Comparison of ENCODE assay signal across 10 cellular contexts in genomic region chr10:11170993-11171416, GRCh38.
DNase-seq lines count a peak whose midpoint lies in the region; ATAC-seq and TF ChIP-seq lines count a peak whose summit lies in the region.
"Had no signal": no experiment of that assay in that cellular context is flagged by ENCODE, and none has a peak within 500 bp of the region (broad histone marks: within the 10 kb centered on the region; RNA-seq: fewer than 3 reads in every experiment).

No MANE protein-coding gene starts in this region.

- H3K36me3 Mint-ChIP-seq in activated naive CD4-positive, alpha-beta T cell treated with anti-CD3 and anti-CD28 coated beads for 36 hours (ENCODE audit: low read depth) = peaks cover 37% of the 10 kb centered on the region
- peaks cover 45% of the 10 kb centered on the region for H3K36me3 Mint-ChIP-seq in activated naive CD8-positive, alpha-beta T cell treated with anti-CD3 and anti-CD28 coated beads, Interleukin-2, amount 50 U/mL, for 24 hours (ENCODE audit: low read depth)
- H3K36me3 Mint-ChIP-seq in H9 (ENCODE audit: insufficient read depth in 1 of 3, low read depth in 3 of 3) = peaks cover 0 to 7% (median 0%) of the 10 kb centered on the region in 3 experiments; a peak in 3 of 7 replicates
- no peaks in the 10 kb centered on the region for H3K36me3 Mint-ChIP-seq in progenitor cell of endocrine pancreas (ENCODE audit: insufficient read depth)

- peaks cover under 1% of the 10 kb centered on the region for H3K23me2 ChIP-seq in H9 (ENCODE audit: insufficient read length, low read depth, low read length, poor library complexity, severe bottlenecking)

- ATAC-seq in HG03354 (IDR thresholded peaks at IDR 0.05; ENCODE audit: poor library complexity, severe bottlenecking, unreplicated experiment) = peak; percentile 40
- peak; percentile 63 for ATAC-seq in activated naive CD8-positive, alpha-beta T cell treated with anti-CD3 and anti-CD28 coated beads, Interleukin-2, amount 50 U/mL, for 24 hours
- ATAC-seq in stimulated activated naive CD8-positive, alpha-beta T cell treated with anti-CD3 and anti-CD28 coated beads, Interleukin-15, amount 100 ng/mL, for 72 hours = peak; percentile 80

- intact Hi-C loops in activated naive CD4-positive, alpha-beta T cell treated with anti-CD3 and anti-CD28 coated beads for 36 hours (cut with micrococcal nuclease) = loop anchor here (1.0 to 10.0 kb wide), 5 partner anchors 7 to 954 kb away; partner anchors contain the start of genes SEC61A2 and UPF2

- H3K9me3 ChIP-seq in H9 (ENCODE audit: control insufficient read depth, low read depth, low read length) = no peaks in the 10 kb centered on the region
- H3K9me3 ChIP-seq: SJSA1 had no signal

- H3K9me3 Mint-ChIP-seq in activated naive CD4-positive, alpha-beta T cell treated with anti-CD3 and anti-CD28 coated beads for 36 hours = no peaks in the 10 kb centered on the region
- no peaks in the 10 kb centered on the region for H3K9me3 Mint-ChIP-seq in activated naive CD8-positive, alpha-beta T cell treated with anti-CD3 and anti-CD28 coated beads, Interleukin-2, amount 50 U/mL, for 24 hours
- H3K9me3 Mint-ChIP-seq in stimulated activated naive CD8-positive, alpha-beta T cell treated with anti-CD3 and anti-CD28 coated beads, Interleukin-15, amount 100 ng/mL, for 72 hours = no peaks in the 10 kb centered on the region
- H3K9me3 Mint-ChIP-seq in H9 (no peaks in the 10 kb centered on the region), progenitor cell of endocrine pancreas (ENCODE audit: low read depth) (no peaks in the 10 kb centered on the region)

- no peaks in the 10 kb centered on the region for H4K20me1 ChIP-seq in H9 (ENCODE audit: control insufficient read depth, insufficient read depth, insufficient read length)

- no peak overlapping the region for H2BK12ac ChIP-seq in H9 (ENCODE audit: insufficient read length, low read depth, low read length)

- no peak overlapping the region for H3K56ac ChIP-seq in H9 (ENCODE audit: insufficient read length, low read depth, low read length)

- no peak overlapping the region for H2BK5ac ChIP-seq in H9 (ENCODE audit: insufficient read length, low read length)

- no peak overlapping the region for H2BK15ac ChIP-seq in H9 (ENCODE audit: low read depth, low read length)

- no peak overlapping the region for H3K4me2 ChIP-seq in H9 (ENCODE audit: insufficient read depth, insufficient read length, low read length)

- H2BK120ac ChIP-seq in H9 (ENCODE audit: low read depth, low read length, poor library complexity, severe bottlenecking) = no peak overlapping the region

- peaks cover 39% of the 10 kb centered on the region for H3K4me1 Mint-ChIP-seq in activated naive CD4-positive, alpha-beta T cell treated with anti-CD3 and anti-CD28 coated beads for 36 hours (ENCODE audit: low read depth)
- H3K4me1 Mint-ChIP-seq in activated naive CD8-positive, alpha-beta T cell treated with anti-CD3 and anti-CD28 coated beads, Interleukin-2, amount 50 U/mL, for 24 hours = peaks cover 41% of the 10 kb centered on the region
- H3K4me1 Mint-ChIP-seq in stimulated activated naive CD8-positive, alpha-beta T cell treated with anti-CD3 and anti-CD28 coated beads, Interleukin-15, amount 100 ng/mL, for 72 hours = peaks cover 38% of the 10 kb centered on the region
- H3K4me1 Mint-ChIP-seq in H9 (peaks cover 14 to 15% of the 10 kb centered on the region in 2 experiments), progenitor cell of endocrine pancreas (ENCODE audit: low read depth) (peaks cover under 1% of the 10 kb centered on the region)

- no peak overlapping the region for H3K27ac ChIP-seq in H9 (ENCODE audit: insufficient read length, low read depth, low read length)
- H3K27ac ChIP-seq: C4-2B, SJSA1 had no signal

- no peaks in the 10 kb centered on the region for H3K27me3 ChIP-seq in H9 (ENCODE audit: insufficient read depth, low read length)

- H3K4ac ChIP-seq in H9 (ENCODE audit: low read depth, low read length) = no peak overlapping the region

- no peak overlapping the region for H3K23ac ChIP-seq in H9 (ENCODE audit: insufficient read length, low read depth, low read length)

- H3K27me3 Mint-ChIP-seq in activated naive CD4-positive, alpha-beta T cell treated with anti-CD3 and anti-CD28 coated beads for 36 hours (ENCODE audit: low read depth) = no peaks in the 10 kb centered on the region
- no peaks in the 10 kb centered on the region for H3K27me3 Mint-ChIP-seq in activated naive CD8-positive, alpha-beta T cell treated with anti-CD3 and anti-CD28 coated beads, Interleukin-2, amount 50 U/mL, for 24 hours
- no peaks in the 10 kb centered on the region for H3K27me3 Mint-ChIP-seq in stimulated activated naive CD8-positive, alpha-beta T cell treated with anti-CD3 and anti-CD28 coated beads, Interleukin-15, amount 100 ng/mL, for 72 hours
- no peaks in the 10 kb centered on the region; the same call in 1 of the 2 replicates for H3K27me3 Mint-ChIP-seq in H9 (ENCODE audit: low read depth)
- peaks cover 39% of the 10 kb centered on the region for H3K27me3 Mint-ChIP-seq in progenitor cell of endocrine pancreas

- H3K4me3 Mint-ChIP-seq in activated naive CD4-positive, alpha-beta T cell treated with anti-CD3 and anti-CD28 coated beads for 36 hours = no peak overlapping the region
- H3K4me3 Mint-ChIP-seq in activated naive CD8-positive, alpha-beta T cell treated with anti-CD3 and anti-CD28 coated beads, Interleukin-2, amount 50 U/mL, for 24 hours = no peak overlapping the region
- H3K4me3 Mint-ChIP-seq in stimulated activated naive CD8-positive, alpha-beta T cell treated with anti-CD3 and anti-CD28 coated beads, Interleukin-15, amount 100 ng/mL, for 72 hours = no peak overlapping the region
- H3K4me3 Mint-ChIP-seq in H9 (no peak overlapping the region), progenitor cell of endocrine pancreas (ENCODE audit: low read depth) (no peak overlapping the region)

- WGBS in H9 (ENCODE audit: extremely low coverage, insufficient read length, low lambda C conversion rate) = no CpG with 5 or more reads among the region's 5 CpGs

- H3K27ac Mint-ChIP-seq in activated naive CD4-positive, alpha-beta T cell treated with anti-CD3 and anti-CD28 coated beads for 36 hours = no peak overlapping the region
- no peak overlapping the region for H3K27ac Mint-ChIP-seq in activated naive CD8-positive, alpha-beta T cell treated with anti-CD3 and anti-CD28 coated beads, Interleukin-2, amount 50 U/mL, for 24 hours
- H3K27ac Mint-ChIP-seq in stimulated activated naive CD8-positive, alpha-beta T cell treated with anti-CD3 and anti-CD28 coated beads, Interleukin-15, amount 100 ng/mL, for 72 hours = no peak overlapping the region
- no peak overlapping the region for H3K27ac Mint-ChIP-seq in H9
- H3K27ac Mint-ChIP-seq in progenitor cell of endocrine pancreas = no peak overlapping the region

- H2AFZ ChIP-seq in H9 (ENCODE audit: low read length) = no peak overlapping the region

- H2BK20ac ChIP-seq in H9 (ENCODE audit: low read depth, low read length, poor library complexity, severe bottlenecking) = no peak overlapping the region

- H4K5ac ChIP-seq in H9 (ENCODE audit: insufficient read length, low read depth, low read length) = no peak overlapping the region

- no peaks in the 10 kb centered on the region for H3K79me1 ChIP-seq in H9 (ENCODE audit: insufficient read depth, low read depth, low read length, poor library complexity, severe bottlenecking)

- no peak overlapping the region for H3K9ac ChIP-seq in H9 (ENCODE audit: extremely low read depth, insufficient read length, low read length)

- no peak overlapping the region for H3K18ac ChIP-seq in H9 (ENCODE audit: insufficient read length, low read depth, low read length)

- no peak overlapping the region for H3K14ac ChIP-seq in H9 (ENCODE audit: insufficient read depth, low read length)

- H3K79me2 ChIP-seq in H9 (ENCODE audit: insufficient read depth, low read length) = no peaks in the 10 kb centered on the region

- no peak overlapping the region for H4K91ac ChIP-seq in H9 (ENCODE audit: insufficient read length, low read depth, low read length)

- CTCF ChIA-PET in activated naive CD4-positive, alpha-beta T cell treated with anti-CD3 and anti-CD28 coated beads for 36 hours (lab: Charles Lee) = interaction anchor here (0.6 to 8.7 kb wide), 2 partner anchors 23 to 63 kb away, joined by 4 to 99 read pairs; no protein-coding TSS in a partner anchor

- H2AK5ac ChIP-seq in H9 (ENCODE audit: insufficient read length, low read length) = no peak overlapping the region

- TF ChIP-seq CTCF in H9 (conservative IDR thresholded peaks at IDR 0.05) (no peak), progenitor cell of endocrine pancreas (IDR thresholded peaks at IDR 0.05; ENCODE audit: unreplicated experiment) (no peak)

- H3K4me1 ChIP-seq in H9 (ENCODE audit: insufficient read depth, low read length) = peaks cover 4% of the 10 kb centered on the region; the same call in 1 of the 2 replicates
- H3K4me1 ChIP-seq: SJSA1 had no signal

- no peak overlapping the region for H4K8ac ChIP-seq in H9 (replicated peaks; ENCODE audit: insufficient read length, low read depth, low read length)

- H3T11ph ChIP-seq in H9 (ENCODE audit: low read length) = no peak overlapping the region

- peak; percentile 80 for DNase-seq in activated naive CD4-positive, alpha-beta T cell treated with anti-CD3 and anti-CD28 coated beads for 36 hours
- no peak for DNase-seq in activated naive CD4-positive, alpha-beta T cell treated with anti-CD3 and anti-CD28 coated beads, Interleukin-2, amount 50 U/mL, for 16 hours
- DNase-seq in activated naive CD8-positive, alpha-beta T cell treated with anti-CD3 and anti-CD28 coated beads, Interleukin-2, amount 50 U/mL, for 24 hours = peak; percentile 62
- DNase-seq in stimulated activated naive CD8-positive, alpha-beta T cell treated with anti-CD3 and anti-CD28 coated beads, Interleukin-15, amount 100 ng/mL, for 72 hours = peak in 1 of 2 donors; percentile 76
- DNase-seq in NCI-H1930 (lab: John Stamatoyannopoulos, UW) = no peak
- no peak for DNase-seq in H9
- no peak for DNase-seq in progenitor cell of endocrine pancreas (ENCODE audit: low spot score, unreplicated experiment)

Comparison
In these comparisons a context has a peak if more than half of its experiments do, and no peak if none do; other contexts are left out.
1. DNase-seq: peak in activated naive CD4-positive, alpha-beta T cell treated with anti-CD3 and anti-CD28 coated beads for 36 hours (single experiment) and activated naive CD8-positive, alpha-beta T cell treated with anti-CD3 and anti-CD28 coated beads, Interleukin-2, amount 50 U/mL, for 24 hours (single experiment); none in activated naive CD4-positive, alpha-beta T cell treated with anti-CD3 and anti-CD28 coated beads, Interleukin-2, amount 50 U/mL, for 16 hours (single experiment), NCI-H1930 (0 of 2), H9 (single experiment) and progenitor cell of endocrine pancreas (single experiment).
2. Peak in every context shown above with its lines, with median percentiles within 50 percentile points of each other: ATAC-seq.